33 cellular contexts compared by ENCODE assay signal in the genomic region with DNA sequence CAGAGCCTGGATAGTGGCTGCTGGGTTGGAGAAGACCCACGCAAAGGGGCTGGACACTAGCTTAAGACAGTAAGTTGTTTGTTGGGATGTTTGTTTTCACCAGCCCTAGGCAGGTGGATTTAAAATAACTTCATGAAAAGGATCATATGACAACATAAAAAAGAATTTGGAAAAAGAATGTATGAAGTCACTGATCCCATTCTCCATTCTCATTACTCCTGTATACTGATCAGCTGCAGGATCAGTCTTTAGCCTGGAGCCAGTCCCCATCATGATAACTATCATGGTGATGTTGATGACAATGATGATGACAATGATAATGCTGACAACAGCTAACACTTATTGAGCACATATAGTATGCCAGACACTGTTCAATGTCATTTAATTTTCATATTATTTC.
"Had no signal": no experiment of that assay in that cellular context is flagged by ENCODE, and none has a peak within 500 bp of the region (broad histone marks: within the 10 kb centered on the region; RNA-seq: fewer than 3 reads in every experiment).

No MANE protein-coding gene starts in this region.

- ATAC-seq: activated CD4-positive, alpha-beta T cell treated with anti-CD3 and anti-CD28 coated beads for 36 hours; activated CD8-positive, alpha-beta memory T cell treated with anti-CD3 and anti-CD28 coated beads, Interleukin-2, amount 10 ng/mL, durations not matched to agents 7 days and 5 days; activated CD8-positive, alpha-beta T cell treated with anti-CD3 and anti-CD28 coated beads, Interleukin-2, amount 10 ng/mL, durations not matched to agents 7 days and 5 days; activated naive CD8-positive, alpha-beta T cell treated with anti-CD3 and anti-CD28 coated beads, Interleukin-2, amount 50 U/mL, for 24 hours; body of pancreas; esophagus mucosa had no signal

- H3K27ac ChIP-seq: adrenal gland, body of pancreas, cardiac muscle cell, colonic mucosa had no signal

- H3K27ac Mint-ChIP-seq: activated CD4-positive, alpha-beta memory T cell treated with anti-CD3 and anti-CD28 coated beads for 36 hours; activated CD4-positive, alpha-beta T cell treated with anti-CD3 and anti-CD28 coated beads for 36 hours; activated CD4-positive, alpha-beta T cell treated with anti-CD3 and anti-CD28 coated beads, Interleukin-2, amount 10 ng/mL, durations not matched to agents 24 days and 14 days; activated CD8-positive, alpha-beta memory T cell treated with anti-CD3 and anti-CD28 coated beads, Interleukin-2, amount 10 ng/mL, durations not matched to agents 7 days and 5 days; activated CD8-positive, alpha-beta T cell treated with anti-CD3 and anti-CD28 coated beads, Interleukin-2, amount 10 ng/mL, durations not matched to agents 7 days and 5 days; activated naive CD4-positive, alpha-beta T cell treated with anti-CD3 and anti-CD28 coated beads for 36 hours; activated naive CD8-positive, alpha-beta T cell treated with anti-CD3 and anti-CD28 coated beads for 36 hours; activated naive CD8-positive, alpha-beta T cell treated with anti-CD3 and anti-CD28 coated beads, Interleukin-2, amount 50 U/mL, for 24 hours; activated T-helper 1 cell treated with anti-CD3 and anti-CD28 coated beads, Interleukin-12 subunit alpha, Interleukin-12 subunit beta, Interleukin-2, Interleukin-4 antibody, amounts not matched to agents 30 ng/mL and 10 ng/mL and 1 ng/mL, durations not matched to agents 14 hours and 24 hours and 36 hours; activated T-helper 2 cell treated with anti-CD3 and anti-CD28 coated beads, Interferon-gamma antibody, Interleukin-2, Interleukin-4, amounts not matched to agents 10 μg/mL and 5 μg/mL and 100 μg/mL, durations not matched to agents 14 hours and 24 hours and 36 hours had no signal

- H3K36me3 Mint-ChIP-seq: activated CD4-positive, alpha-beta memory T cell treated with anti-CD3 and anti-CD28 coated beads for 36 hours; activated CD8-positive, alpha-beta memory T cell treated with anti-CD3 and anti-CD28 coated beads, Interleukin-2, amount 10 ng/mL, durations not matched to agents 7 days and 5 days; activated naive CD4-positive, alpha-beta T cell treated with anti-CD3 and anti-CD28 coated beads, Interleukin-2, amount 50 U/mL, for 24 hours; activated naive CD8-positive, alpha-beta T cell treated with anti-CD3 and anti-CD28 coated beads for 36 hours had no signal

- H3K27me3 ChIP-seq: body of pancreas, cardiac muscle cell, colonic mucosa had no signal

- H3K9me3 ChIP-seq: adrenal gland, body of pancreas, colonic mucosa had no signal

- H3K36me3 ChIP-seq: adrenal gland, cardiac muscle cell, colonic mucosa had no signal

- FAIRE-seq: endometrium, endothelial cell of umbilical vein, frontal cortex had no signal

- H3K4me1 ChIP-seq: adrenal gland, body of pancreas, colonic mucosa had no signal

- H3K9me3 Mint-ChIP-seq: activated CD4-positive, alpha-beta memory T cell treated with anti-CD3 and anti-CD28 coated beads for 36 hours; activated naive CD4-positive, alpha-beta T cell treated with anti-CD3 and anti-CD28 coated beads for 36 hours; activated naive CD4-positive, alpha-beta T cell treated with anti-CD3 and anti-CD28 coated beads, Interleukin-2, amount 50 U/mL, for 24 hours; activated naive CD8-positive, alpha-beta T cell treated with anti-CD3 and anti-CD28 coated beads for 36 hours; activated naive CD8-positive, alpha-beta T cell treated with anti-CD3 and anti-CD28 coated beads, Interleukin-2, amount 50 U/mL, for 24 hours; activated T-helper 1 cell treated with anti-CD3 and anti-CD28 coated beads, Interleukin-12 subunit alpha, Interleukin-12 subunit beta, Interleukin-2, Interleukin-4 antibody, amounts not matched to agents 30 ng/mL and 10 ng/mL and 1 ng/mL, durations not matched to agents 14 hours and 24 hours and 36 hours; activated T-helper 2 cell treated with anti-CD3 and anti-CD28 coated beads, Interferon-gamma antibody, Interleukin-2, Interleukin-4, amounts not matched to agents 10 μg/mL and 5 μg/mL and 100 μg/mL, durations not matched to agents 14 hours and 24 hours and 36 hours had no signal

- H3K4me3 Mint-ChIP-seq: activated CD4-positive, alpha-beta memory T cell treated with anti-CD3 and anti-CD28 coated beads for 36 hours; activated CD4-positive, alpha-beta T cell treated with anti-CD3 and anti-CD28 coated beads for 36 hours; activated CD4-positive, alpha-beta T cell treated with anti-CD3 and anti-CD28 coated beads, Interleukin-2, amount 10 ng/mL, durations not matched to agents 24 days and 14 days; activated CD8-positive, alpha-beta memory T cell treated with anti-CD3 and anti-CD28 coated beads, Interleukin-2, amount 10 ng/mL, durations not matched to agents 7 days and 5 days; activated CD8-positive, alpha-beta T cell treated with anti-CD3 and anti-CD28 coated beads, Interleukin-2, amount 10 ng/mL, durations not matched to agents 7 days and 5 days; activated naive CD4-positive, alpha-beta T cell treated with anti-CD3 and anti-CD28 coated beads for 36 hours; activated naive CD4-positive, alpha-beta T cell treated with anti-CD3 and anti-CD28 coated beads, Interleukin-2, amount 50 U/mL, for 24 hours; activated naive CD8-positive, alpha-beta T cell treated with anti-CD3 and anti-CD28 coated beads for 36 hours; activated naive CD8-positive, alpha-beta T cell treated with anti-CD3 and anti-CD28 coated beads, Interleukin-2, amount 50 U/mL, for 24 hours; activated T-helper 1 cell treated with anti-CD3 and anti-CD28 coated beads, Interleukin-12 subunit alpha, Interleukin-12 subunit beta, Interleukin-2, Interleukin-4 antibody, amounts not matched to agents 30 ng/mL and 10 ng/mL and 1 ng/mL, durations not matched to agents 14 hours and 24 hours and 36 hours had no signal

- DNase-seq: activated CD4-positive, alpha-beta memory T cell treated with anti-CD3 and anti-CD28 coated beads for 36 hours; activated CD4-positive, alpha-beta T cell treated with anti-CD3 and anti-CD28 coated beads for 36 hours; activated CD4-positive, alpha-beta T cell treated with anti-CD3 and anti-CD28 coated beads, Interleukin-2, amount 10 ng/mL, durations not matched to agents 24 days and 14 days; activated CD4-positive, CD25-positive, alpha-beta regulatory T cell; activated CD4-positive, CD25-positive, alpha-beta regulatory T cell treated with anti-CD3 and anti-CD28 coated beads, Interleukin-2, amount 50 U/mL, for 72 hours; activated CD8-positive, alpha-beta memory T cell treated with anti-CD3 and anti-CD28 coated beads, Interleukin-2, amount 10 ng/mL, durations not matched to agents 7 days and 5 days; activated CD8-positive, alpha-beta memory T cell treated with anti-CD3 and anti-CD28 coated beads, Interleukin-2, amount 50 U/mL, for 4 hours; activated CD8-positive, alpha-beta T cell treated with anti-CD3 and anti-CD28 coated beads, Interleukin-2, amount 10 ng/mL, durations not matched to agents 7 days and 5 days; activated effector memory CD4-positive, alpha-beta T cell treated with anti-CD3 and anti-CD28 coated beads, Interleukin-2, amount 50 U/mL, for 16 hours; activated naive CD4-positive, alpha-beta T cell treated with anti-CD3 and anti-CD28 coated beads for 36 hours; activated naive CD8-positive, alpha-beta T cell treated with anti-CD3 and anti-CD28 coated beads for 36 hours; activated naive CD8-positive, alpha-beta T cell treated with anti-CD3 and anti-CD28 coated beads, Interleukin-2, amount 50 U/mL, for 24 hours; activated T-cell treated with anti-CD3 and anti-CD28 coated beads, Interleukin-2, amount 50 U/mL, for 1 hour; activated T-cell treated with anti-CD3 and anti-CD28 coated beads, Interleukin-2, amount 50 U/mL, for 48 hours; adrenal gland; amygdala; aorta; body of pancreas; central memory CD4-positive, alpha-beta T cell; cerebellar nuclear complex; colonic mucosa; effector CD8-positive, alpha-beta T cell; foreskin fibroblast; head of caudate nucleus; T-helper 2 cell had no signal

- H3K4me3 ChIP-seq: adrenal gland, body of pancreas, cardiac muscle cell, colonic mucosa had no signal

- H3K27me3 Mint-ChIP-seq: activated naive CD4-positive, alpha-beta T cell treated with anti-CD3 and anti-CD28 coated beads, Interleukin-2, amount 50 U/mL, for 24 hours; activated naive CD8-positive, alpha-beta T cell treated with anti-CD3 and anti-CD28 coated beads for 36 hours; activated naive CD8-positive, alpha-beta T cell treated with anti-CD3 and anti-CD28 coated beads, Interleukin-2, amount 50 U/mL, for 24 hours had no signal
